ENCODE assay signal across 3 cellular contexts in genomic region chr12:114873656-114874055, GRCh38.
"Had no signal": no experiment of that assay in that cellular context is flagged by ENCODE, and none has a peak within 500 bp of the region (broad histone marks: within the 10 kb centered on the region; RNA-seq: fewer than 3 reads in every experiment).

No MANE protein-coding gene starts in this region.

- H3K4me3 ChIP-seq: GM12878 had no signal

- DNase-seq: GDM1, GF-D8 had no signal

- ATAC-seq: GM12878 had no signal
